8 cellular contexts compared by ENCODE assay signal in the genomic region with DNA sequence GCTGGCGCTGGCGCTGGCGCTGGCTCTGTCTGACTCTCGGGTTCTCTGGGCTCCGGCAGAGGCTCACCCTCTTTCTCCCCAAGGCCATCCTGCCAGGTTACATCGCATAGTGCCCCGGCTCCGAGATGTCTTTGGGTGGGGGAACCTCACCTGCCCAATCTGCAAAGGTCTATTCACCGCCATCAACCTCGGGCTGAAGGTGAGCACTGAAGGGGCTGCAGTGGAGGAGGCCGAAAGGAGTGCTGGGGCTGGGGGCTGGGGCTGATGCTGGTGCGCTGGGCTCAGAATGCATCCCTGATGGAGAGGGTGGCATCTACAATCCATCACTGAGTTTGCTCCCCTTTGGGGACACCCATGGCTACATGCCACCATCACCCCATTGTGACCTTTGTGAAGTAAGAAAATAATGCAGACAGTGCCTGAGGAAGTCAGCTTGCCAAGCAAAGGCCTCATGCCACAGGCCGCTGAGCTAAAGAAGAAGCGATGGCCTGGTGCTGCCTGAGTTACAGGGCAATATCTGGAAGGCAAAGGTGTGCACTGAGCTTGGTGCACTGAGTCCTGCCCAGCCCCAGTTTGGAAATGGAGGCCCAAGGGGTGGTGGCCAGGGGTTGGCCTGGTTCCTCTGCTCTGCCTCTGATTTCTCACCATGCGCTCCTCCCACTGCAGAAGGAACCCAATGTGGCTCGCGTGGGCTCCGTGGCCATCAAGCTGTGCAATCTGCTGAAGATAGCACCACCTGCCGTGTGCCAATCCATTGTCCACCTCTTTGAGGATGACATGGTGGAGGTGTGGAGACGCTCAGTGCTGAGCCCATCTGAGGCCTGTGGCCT. TPM values are rescaled to one million over a fixed set of nuclear protein-coding genes. Genes with fewer than 3 reads are reported as not detected.
A peak's percentile ranks its signal among the peaks of the same experiment; 100 is the strongest.
DNase-seq lines count a peak whose midpoint lies in the region; ATAC-seq, FAIRE-seq and TF ChIP-seq lines count a peak whose summit lies in the region.

No MANE protein-coding gene starts in this region.

- H3K27ac Mint-ChIP-seq in Calu3 (ENCODE audit: unreplicated experiment) (no peak overlapping the region), osteocyte (ENCODE audit: unreplicated experiment) (peak overlapping the region; percentile 79)

- TF ChIP-seq CTCF in Calu3 (IDR thresholded peaks at IDR 0.05; ENCODE audit: unreplicated experiment) (no peak), OCI-LY3 (IDR thresholded peaks at IDR 0.05; ENCODE audit: low read depth, low read length) (no peak), endothelial cell of umbilical vein (IDR thresholded peaks at IDR 0.05; ENCODE audit: extremely low read depth in 1 of 2, insufficient read depth in 1 of 2, low read depth in 1 of 2, low read length in 2 of 2) (no peak), osteocyte (IDR thresholded peaks at IDR 0.05) (no peak)

- dilution Hi-C loops in endothelial cell of umbilical vein (cut with MboI; ENCODE audit: extremely low pct_ligation_motif_present, low sequenced_read_pairs) = no loop called here

- H3K9me3 ChIP-seq in OCI-LY3 (ENCODE audit: insufficient read depth, low read length) (no peaks in the 10 kb centered on the region), endothelial cell of umbilical vein (replicated peaks; ENCODE audit: control insufficient read depth, insufficient read depth, low read length) (no peaks in the 10 kb centered on the region)

- H3K4me1 ChIP-seq in OCI-LY3 (ENCODE audit: low read length) = peaks cover 12% of the 10 kb centered on the region
- peaks cover 33% of the 10 kb centered on the region for H3K4me1 ChIP-seq in endothelial cell of umbilical vein (ENCODE audit: control insufficient read depth, extremely low read depth, insufficient read depth, low read length)

- H3K4me2 ChIP-seq in OCI-LY3 (ENCODE audit: low read length) (peak overlapping the region; percentile 94), endothelial cell of umbilical vein (ENCODE audit: insufficient read depth, low read length) (peak overlapping the region; percentile 79)

- CTCF ChIA-PET in Calu3 (lab: Charles Lee) = interaction anchor here (0.9 to 2.1 kb wide), 3 partner anchors 12 to 140 kb away, joined by 3 to 11 read pairs (median 6); no protein-coding TSS in a partner anchor
- CTCF ChIA-PET in endothelial cell of umbilical vein (lab: Charles Lee) = interaction anchor here (0.9 to 4.7 kb wide), 10 partner anchors 8 to 245 kb away, joined by 3 to 115 read pairs (median 3); no protein-coding TSS in a partner anchor

- H3K9me1 ChIP-seq in endothelial cell of umbilical vein (replicated peaks; ENCODE audit: control insufficient read depth, extremely low read depth, insufficient read depth, low read length) = no peaks in the 10 kb centered on the region

- DNase-seq in Calu3 = no peak
- no peak for DNase-seq in endothelial cell of umbilical vein (ENCODE audit: low read depth, low spot score)
- no peak for DNase-seq in osteocyte (ENCODE audit: extremely low spot score, unreplicated experiment)
- no peak for DNase-seq in cerebellar cortex (ENCODE audit: low spot score)
- no peak for DNase-seq in sciatic nerve (ENCODE audit: low spot score)
- no peak for DNase-seq in stimulated activated CD4-positive, alpha-beta T cell treated with anti-CD3 and anti-CD28 coated beads, Interleukin-12 subunit alpha, Interleukin-12 subunit beta, amount 100 ng/mL, for 4 hours
- DNase-seq in HK-2 (ENCODE audit: unreplicated experiment) = no peak

- H3K27me3 ChIP-seq in OCI-LY3 (ENCODE audit: low read depth, low read length) (no peaks in the 10 kb centered on the region), endothelial cell of umbilical vein (ENCODE audit: control insufficient read depth in 2 of 2, insufficient read depth in 2 of 2, low read length in 2 of 2) (no peaks in the 10 kb centered on the region)

- H4K20me1 ChIP-seq in OCI-LY3 (ENCODE audit: insufficient read depth, low read length) (no peaks in the 10 kb centered on the region), endothelial cell of umbilical vein (replicated peaks; ENCODE audit: control insufficient read depth, extremely low read depth, insufficient read depth, low read length) (no peaks in the 10 kb centered on the region)

- no peaks in the 10 kb centered on the region for H3K36me3 ChIP-seq in OCI-LY3 (replicated peaks; ENCODE audit: low read depth, low read length)
- peaks cover 0 to 4% of the 10 kb centered on the region in 2 experiments for H3K36me3 ChIP-seq in endothelial cell of umbilical vein (ENCODE audit: control insufficient read depth in 2 of 2, extremely low read depth in 1 of 2, insufficient read depth in 2 of 2, low read length in 2 of 2)

- H3K4me1 Mint-ChIP-seq in Calu3 (ENCODE audit: low read depth, unreplicated experiment) (peaks cover 27% of the 10 kb centered on the region), osteocyte (ENCODE audit: unreplicated experiment) (peaks cover 47% of the 10 kb centered on the region)

- BruUV-seq in Calu3 (replicated peaks; lab: Mats Ljungman, UMichigan) (TSS peak; percentile 33), endothelial cell of umbilical vein (replicated peaks; lab: Mats Ljungman, UMichigan) (TSS peak; percentile 30)

- H3K36me3 Mint-ChIP-seq in Calu3 (ENCODE audit: insufficient read depth, unreplicated experiment) (peaks cover 22% of the 10 kb centered on the region), osteocyte (ENCODE audit: unreplicated experiment) (peaks cover 8% of the 10 kb centered on the region)

- no peak for ATAC-seq in sciatic nerve

- H3K4me3 ChIP-seq in OCI-LY3 (ENCODE audit: low read length) (peak overlapping the region; percentile 81), endothelial cell of umbilical vein (replicated peaks in 1 of 3; ENCODE audit: insufficient read depth in 1 of 3, low read depth in 1 of 3, low read length in 3 of 3) (peak overlapping the region; percentile 71 to 82 (median 72))

- peak overlapping the region; percentile 66 for H3K9ac ChIP-seq in OCI-LY3 (ENCODE audit: low read length)
- peak overlapping the region; percentile 83 for H3K9ac ChIP-seq in endothelial cell of umbilical vein (replicated peaks; ENCODE audit: extremely low read depth, insufficient read depth, low read length)

- H2AFZ ChIP-seq in OCI-LY3 (ENCODE audit: low read depth, low read length) (no peak overlapping the region), endothelial cell of umbilical vein (ENCODE audit: low read depth, low read length) (peak overlapping the region; percentile 92)

- H3K27me3 Mint-ChIP-seq in Calu3 (ENCODE audit: unreplicated experiment) (no peaks in the 10 kb centered on the region), osteocyte (ENCODE audit: unreplicated experiment) (no peaks in the 10 kb centered on the region)

- no peak for TF ChIP-seq POLR2A in endothelial cell of umbilical vein (IDR thresholded peaks at IDR 0.05; ENCODE audit: low read depth, low read length)

- H3K9me3 Mint-ChIP-seq in Calu3 (ENCODE audit: low read depth, unreplicated experiment) = no peaks in the 10 kb centered on the region
- H3K9me3 Mint-ChIP-seq in osteocyte (ENCODE audit: unreplicated experiment) = no peaks in the 10 kb centered on the region

- H3K4me3 Mint-ChIP-seq in Calu3 (ENCODE audit: low read depth, unreplicated experiment) (peak overlapping the region; percentile 89), osteocyte (ENCODE audit: unreplicated experiment) (peak overlapping the region; percentile 87)

- intact Hi-C loops in Calu3 (cut with micrococcal nuclease; ENCODE audit: unreplicated experiment) (no loop called here), endothelial cell of umbilical vein (cut with micrococcal nuclease) (loop anchor here (1.0 to 2.0 kb wide), 6 partner anchors 28 to 244 kb away; a partner anchor contains a TSS), sciatic nerve (cut with DNase I) (no loop called here)

- no peak for FAIRE-seq in endothelial cell of umbilical vein (lab: Jason Lieb, UNC)

- POLR2A ChIA-PET in endothelial cell of umbilical vein (lab: Charles Lee) = interaction anchor here (1.0 to 1.9 kb wide), 3 partner anchors 12 to 28 kb away, joined by 5 to 9 read pairs (median 5); a partner anchor contains a TSS

- H3K27ac ChIP-seq in OCI-LY3 (ENCODE audit: low read length) (no peak overlapping the region), endothelial cell of umbilical vein (ENCODE audit: insufficient read depth, low read depth, low read length) (peak overlapping the region; percentile 73)

- H3K79me2 ChIP-seq in OCI-LY3 (ENCODE audit: low read length) (no peaks in the 10 kb centered on the region), endothelial cell of umbilical vein (ENCODE audit: control insufficient read depth, insufficient read depth, low read length) (peaks cover 4% of the 10 kb centered on the region)

RNA-seq across cellular contexts. Expression of a gene that starts 0.7 kb away (rescaled TPM):
- total RNA-seq in Calu3 (2022) (21.2 and 25.6 TPM in 2 replicates), endothelial cell of umbilical vein (51.9 and 58.9 TPM in 2 replicates), osteocyte (93.0 and 106 TPM in 2 replicates), sciatic nerve (32.3 TPM)
- polyA plus RNA-seq in endothelial cell of umbilical vein = 93.6 and 105 TPM in 2 replicates
- 83.3 and 85.6 TPM in 2 replicates for polyA plus RNA-seq in endothelial cell of umbilical vein (2011; cell fraction: cytosol; rRNA removed)
- polyA plus RNA-seq in endothelial cell of umbilical vein (2011; cell fraction: nucleus; rRNA removed) = 39.1 and 41.0 TPM in 2 replicates
- polyA plus RNA-seq in endothelial cell of umbilical vein (2012) = 75.0 and 98.9 TPM in 2 replicates
- polyA minus RNA-seq in endothelial cell of umbilical vein = 43.6 and 51.2 TPM in 2 replicates
- polyA minus RNA-seq in endothelial cell of umbilical vein (2011; cell fraction: cytosol; rRNA and poly(A)+ RNA removed) = 8.7 TPM
- polyA minus RNA-seq in endothelial cell of umbilical vein (2011; cell fraction: nucleus; rRNA and poly(A)+ RNA removed) = 11.1 and 11.8 TPM in 2 replicates

RNA-seq across cellular contexts. Expression of a gene that starts 28.0 kb away (rescaled TPM):
- total RNA-seq in Calu3 (2022) (2.8 and 2.9 TPM in 2 replicates), endothelial cell of umbilical vein (44.3 and 48.0 TPM in 2 replicates), osteocyte (52.5 and 57.7 TPM in 2 replicates), sciatic nerve (65.5 TPM)
- 63.5 and 63.8 TPM in 2 replicates for polyA plus RNA-seq in endothelial cell of umbilical vein
- 49.8 and 54.0 TPM in 2 replicates for polyA plus RNA-seq in endothelial cell of umbilical vein (2011; cell fraction: cytosol; rRNA removed)
- polyA plus RNA-seq in endothelial cell of umbilical vein (2011; cell fraction: nucleus; rRNA removed) = 58.4 and 65.1 TPM in 2 replicates
- polyA plus RNA-seq in endothelial cell of umbilical vein (2012) = 48.3 and 48.6 TPM in 2 replicates
- polyA minus RNA-seq in endothelial cell of umbilical vein = 51.7 and 55.7 TPM in 2 replicates
- not detected for polyA minus RNA-seq in endothelial cell of umbilical vein (2011; cell fraction: cytosol; rRNA and poly(A)+ RNA removed)
- 15.2 and 20.3 TPM in 2 replicates for polyA minus RNA-seq in endothelial cell of umbilical vein (2011; cell fraction: nucleus; rRNA and poly(A)+ RNA removed)

RNA-seq across cellular contexts. Expression of a gene that starts 49.9 kb away (rescaled TPM):
- total RNA-seq in Calu3 (2022) (0.45 and 11.0 TPM in 2 replicates), endothelial cell of umbilical vein (1.3 and 2.1 TPM in 2 replicates), osteocyte (1.4 and 1.9 TPM in 2 replicates), sciatic nerve (2.8 TPM)
- 1.5 and 1.6 TPM in 2 replicates for polyA plus RNA-seq in endothelial cell of umbilical vein
- 0.32 and 0.45 TPM in 2 replicates for polyA plus RNA-seq in endothelial cell of umbilical vein (2011; cell fraction: cytosol; rRNA removed)
- 14.1 and 14.4 TPM in 2 replicates for polyA plus RNA-seq in endothelial cell of umbilical vein (2011; cell fraction: nucleus; rRNA removed)
- 0.93 and 1.6 TPM in 2 replicates for polyA plus RNA-seq in endothelial cell of umbilical vein (2012)
- 1.4 and 2.5 TPM in 2 replicates for polyA minus RNA-seq in endothelial cell of umbilical vein
- not detected for polyA minus RNA-seq in endothelial cell of umbilical vein (2011; cell fraction: cytosol; rRNA and poly(A)+ RNA removed)
- polyA minus RNA-seq in endothelial cell of umbilical vein (2011; cell fraction: nucleus; rRNA and poly(A)+ RNA removed) = 7.0 and 8.2 TPM in 2 replicates

Comparison
In these comparisons a context has a peak if more than half of its experiments do, and no peak if none do; other contexts are left out.
1. RNA of a gene that starts 28.0 kb away (total RNA-seq): 65.5 TPM in sciatic nerve (single experiment), 52.5 to 57.7 TPM in osteocyte and 44.3 to 48.0 TPM in endothelial cell of umbilical vein; 2.8 to 2.9 TPM in Calu3; every median in the first group is over 10 times any median in the second.